ENCODE assay signal across 23 cellular contexts in the genomic region with DNA sequence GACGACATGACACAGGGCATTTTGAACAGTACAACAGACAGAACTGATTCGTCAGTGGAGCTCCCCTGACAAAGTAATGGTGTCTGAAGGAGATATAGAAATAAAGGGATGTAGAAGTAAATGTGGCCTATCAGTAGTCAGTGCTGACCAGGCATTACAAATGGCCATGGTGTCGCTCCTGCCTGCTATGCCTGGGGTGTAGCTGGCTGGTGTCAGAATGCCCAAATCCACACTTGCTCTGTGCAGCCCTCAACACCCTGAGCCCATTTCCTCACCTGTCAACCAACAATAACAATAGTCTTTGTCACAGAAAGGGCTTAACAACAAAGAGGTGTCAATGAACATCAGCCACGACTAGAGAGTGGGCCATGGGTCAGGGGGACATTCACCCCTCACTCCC. TPM values are rescaled to one million over a fixed set of nuclear protein-coding genes. Genes with fewer than 3 reads are reported as not detected.
DNase-seq lines count a peak whose midpoint lies in the region; ATAC-seq and TF ChIP-seq lines count a peak whose summit lies in the region.
"Had no signal": no experiment of that assay in that cellular context is flagged by ENCODE, and none has a peak within 500 bp of the region (broad histone marks: within the 10 kb centered on the region; RNA-seq: fewer than 3 reads in every experiment).

No MANE protein-coding gene starts in this region.

- H3K27ac ChIP-seq in cingulate gyrus (ENCODE audit: low read depth, low read length) (peak overlapping the region; percentile 62), lower lobe of right lung (peak overlapping the region; percentile 66), urinary bladder (ENCODE audit: low read depth) (peak overlapping the region; percentile 40)
- H3K27ac ChIP-seq: hepatocyte had no signal

- H3K4me3 ChIP-seq in lower lobe of right lung: no peak overlapping the region
- H3K4me3 ChIP-seq in urinary bladder (ENCODE audit: low read depth, low read length): no peak overlapping the region
- H3K4me3 ChIP-seq: hepatocyte, Peyer's patch, transverse colon had no signal

- no peaks in the 10 kb centered on the region for H3K27me3 ChIP-seq in lower lobe of right lung (ENCODE audit: low read depth)
- H3K27me3 ChIP-seq: hepatocyte, Peyer's patch, transverse colon had no signal

- peak overlapping the region; percentile 28 for H3K4me3 Mint-ChIP-seq in T-helper 17 cell
- H3K4me3 Mint-ChIP-seq: activated CD4-positive, alpha-beta T cell treated with anti-CD3 and anti-CD28 coated beads, Interleukin-2, amount 10 ng/mL, durations not matched to agents 7 days and 5 days; activated T-cell treated with anti-CD3 and anti-CD28 coated beads, Interleukin-2, amount 50 U/mL, for 72 hours; naive thymus-derived CD8-positive, alpha-beta T cell had no signal

- WGBS in urinary bladder: 90% methylated on average over 4 of the region's 4 CpGs

- H3K9me3 ChIP-seq in T-helper 17 cell (ENCODE audit: control insufficient read depth, low read length, poor library complexity, severe bottlenecking) (no peaks in the 10 kb centered on the region), lower lobe of right lung (no peaks in the 10 kb centered on the region)
- H3K9me3 ChIP-seq: Peyer's patch, transverse colon had no signal

- H3K27me3 Mint-ChIP-seq in T-helper 17 cell: no peaks in the 10 kb centered on the region
- H3K27me3 Mint-ChIP-seq: activated CD4-positive, alpha-beta T cell treated with anti-CD3 and anti-CD28 coated beads, Interleukin-2, amount 10 ng/mL, durations not matched to agents 7 days and 5 days; naive thymus-derived CD8-positive, alpha-beta T cell had no signal

- H3K27ac Mint-ChIP-seq in T-helper 17 cell: peak overlapping the region; percentile 61
- H3K27ac Mint-ChIP-seq: activated CD4-positive, alpha-beta T cell treated with anti-CD3 and anti-CD28 coated beads, Interleukin-2, amount 10 ng/mL, durations not matched to agents 7 days and 5 days had no signal

- DNase-seq in T-helper 17 cell: no peak
- no peak for DNase-seq in lower lobe of right lung
- DNase-seq in islet precursor cell: no peak
- DNase-seq in activated CD8-positive, alpha-beta memory T cell treated with anti-CD3 and anti-CD28 coated beads, Interleukin-2, amount 50 U/mL, for 4 hours: no peak
- DNase-seq in NCI-H1105 treated with DMSO at 0.1 percent for 48 hours (lab: John Stamatoyannopoulos, UW): no peak
- DNase-seq: activated CD4-positive, alpha-beta T cell treated with anti-CD3 and anti-CD28 coated beads, Interleukin-2, amount 10 ng/mL, durations not matched to agents 7 days and 5 days; activated T-cell treated with anti-CD3 and anti-CD28 coated beads, Interleukin-2, amount 50 U/mL, for 72 hours; cortex of kidney; foreskin melanocyte; GOT3; NCI-H1092 treated with DMSO at 0.1 percent for 48 hours; NCI-H1930; NCI-H524 treated with DMSO at 0.1 percent for 48 hours; Peyer's patch; stimulated activated CD4-positive, alpha-beta T cell treated with anti-CD3 and anti-CD28 coated beads, Interleukin-15, amount 100 ng/mL, for 24 hours; stimulated activated naive CD4-positive, alpha-beta T cell treated with Interleukin-2 at 50 U/mL for 16 hours; SW 1271; T1000 had no signal

- ATAC-seq in T-helper 17 cell: no peak
- ATAC-seq in lower lobe of right lung: no peak
- ATAC-seq: activated T-cell treated with anti-CD3 and anti-CD28 coated beads, Interleukin-2, amount 50 U/mL, for 72 hours had no signal

- no peak for TF ChIP-seq CTCF in lower lobe of right lung (IDR thresholded peaks at IDR 0.05)

- H3K36me3 ChIP-seq in lower lobe of right lung (no peaks in the 10 kb centered on the region), urinary bladder (ENCODE audit: insufficient read depth) (no peaks in the 10 kb centered on the region)
- H3K36me3 ChIP-seq: Peyer's patch, transverse colon had no signal

- H3K4me1 Mint-ChIP-seq in T-helper 17 cell: peaks cover 50% of the 10 kb centered on the region

- intact Hi-C loops in lower lobe of right lung (cut with DNase I): no loop called here

- H3K36me3 Mint-ChIP-seq in T-helper 17 cell (ENCODE audit: low read depth): peaks cover 7% of the 10 kb centered on the region
- H3K36me3 Mint-ChIP-seq: naive thymus-derived CD8-positive, alpha-beta T cell had no signal

- H3K4me1 ChIP-seq in lower lobe of right lung: peaks cover 21% of the 10 kb centered on the region
- no peaks in the 10 kb centered on the region for H3K4me1 ChIP-seq in urinary bladder (ENCODE audit: insufficient read depth)

RNA-seq across cellular contexts. Expression of gene MAP3K5, which starts 53.2 kb away (rescaled TPM):
- 10 to 100 TPM; 35.6 to 40.3 TPM for total RNA-seq in T-helper 17 cell
- total RNA-seq in lower lobe of right lung: 32.0 TPM
- 19.4 TPM for total RNA-seq in urinary bladder
- 11.3 TPM for polyA plus RNA-seq in urinary bladder
